In genomic region chr1:24490101-24490781, GRCh38 we compare ENCODE assay signal across 13 cellular contexts. TPM values are rescaled to one million over a fixed set of nuclear protein-coding genes. Genes with fewer than 3 reads are reported as not detected.
DNase-seq lines count a peak whose midpoint lies in the region; ATAC-seq, FAIRE-seq and TF ChIP-seq lines count a peak whose summit lies in the region.
"Had no signal": no experiment of that assay in that cellular context is flagged by ENCODE, and none has a peak within 500 bp of the region (broad histone marks: within the 10 kb centered on the region; RNA-seq: fewer than 3 reads in every experiment).

No MANE protein-coding gene starts in this region.

- peaks cover 9% of the 10 kb centered on the region for H3K36me3 Mint-ChIP-seq in activated CD4-positive, alpha-beta T cell treated with anti-CD3 and anti-CD28 coated beads for 36 hours (ENCODE audit: low read depth)
- peaks cover 2% of the 10 kb centered on the region for H3K36me3 Mint-ChIP-seq in activated CD4-positive, alpha-beta T cell treated with anti-CD3 and anti-CD28 coated beads, Interleukin-2, amount 10 ng/mL, durations not matched to agents 24 days and 14 days (ENCODE audit: low read depth)
- peaks cover 4% of the 10 kb centered on the region for H3K36me3 Mint-ChIP-seq in activated naive CD8-positive, alpha-beta T cell treated with anti-CD3 and anti-CD28 coated beads, Interleukin-2, amount 10 ng/mL, durations not matched to agents 7 days and 5 days
- peaks cover 26% of the 10 kb centered on the region for H3K36me3 Mint-ChIP-seq in activated naive CD8-positive, alpha-beta T cell treated with anti-CD3 and anti-CD28 coated beads for 36 hours
- H3K36me3 Mint-ChIP-seq: CD14-positive monocyte had no signal

- peak; percentile 22 for DNase-seq in activated CD4-positive, alpha-beta T cell treated with anti-CD3 and anti-CD28 coated beads for 36 hours
- no peak for DNase-seq in activated CD4-positive, alpha-beta T cell treated with anti-CD3 and anti-CD28 coated beads, Interleukin-2, amount 10 ng/mL, durations not matched to agents 24 days and 14 days
- DNase-seq in activated naive CD8-positive, alpha-beta T cell treated with anti-CD3 and anti-CD28 coated beads, Interleukin-2, amount 10 ng/mL, durations not matched to agents 7 days and 5 days: no peak
- no peak for DNase-seq in activated naive CD8-positive, alpha-beta T cell treated with anti-CD3 and anti-CD28 coated beads for 36 hours
- DNase-seq in HepG2 (ENCODE audit: low spot score) (no peak), upper lobe of right lung (no peak), retina (no peak), GF-D8 (lab: John Stamatoyannopoulos, UW) (no peak)
- DNase-seq: DMS53, H9 had no signal

- TF ChIP-seq EP300 in HepG2 (IDR thresholded peaks at IDR 0.05; ENCODE audit: low read depth in 2 of 2, low read length in 2 of 2) (no peak), HepG2 (CRISPR knock-in tag; IDR thresholded peaks at IDR 0.05; ENCODE audit: borderline replicate concordance) (no peak)

- H3K36me3 ChIP-seq in HepG2 (replicated peaks in 1 of 2; ENCODE audit: control insufficient read depth in 1 of 2, insufficient read depth in 2 of 2, low read length in 2 of 2): no peaks in the 10 kb centered on the region
- H3K36me3 ChIP-seq in upper lobe of right lung: no peaks in the 10 kb centered on the region

- H3K27ac ChIP-seq in HepG2 (ENCODE audit: extremely low read length, insufficient read depth, low read length) (no peak overlapping the region), upper lobe of right lung (no peak overlapping the region)
- H3K27ac ChIP-seq: 22Rv1 had no signal

- BruUV-seq in HepG2 (replicated peaks; lab: Mats Ljungman, UMichigan): no TSS peak

- no peak for TF ChIP-seq POLR2A in HepG2 (IDR thresholded peaks at IDR 0.05; ENCODE audit: insufficient read depth in 1 of 2, low read depth in 2 of 2, low read length in 2 of 2)

- no peaks in the 10 kb centered on the region for H4K20me1 ChIP-seq in HepG2 (ENCODE audit: insufficient read depth, low read length)

- no peak overlapping the region for H3K9ac ChIP-seq in HepG2 (ENCODE audit: insufficient read depth, low read depth, low read length)

- FAIRE-seq in HepG2 (lab: Jason Lieb, UNC): no peak

- intact Hi-C loops in activated CD4-positive, alpha-beta T cell treated with anti-CD3 and anti-CD28 coated beads for 36 hours (cut with DNase I, micrococcal nuclease): no loop called here
- intact Hi-C loops in activated CD4-positive, alpha-beta T cell treated with anti-CD3 and anti-CD28 coated beads, Interleukin-2, amount 10 ng/mL, durations not matched to agents 24 days and 14 days (cut with micrococcal nuclease): no loop called here
- intact Hi-C loops in HepG2 (cut with micrococcal nuclease; ENCODE audit: unreplicated experiment) (no loop called here), upper lobe of right lung (cut with DNase I) (no loop called here)

- no peak overlapping the region for H2AFZ ChIP-seq in HepG2 (ENCODE audit: low read length)
- H2AFZ ChIP-seq: GM23338 had no signal

- H3K27ac Mint-ChIP-seq in activated CD4-positive, alpha-beta T cell treated with anti-CD3 and anti-CD28 coated beads for 36 hours: no peak overlapping the region
- no peak overlapping the region for H3K27ac Mint-ChIP-seq in activated CD4-positive, alpha-beta T cell treated with anti-CD3 and anti-CD28 coated beads, Interleukin-2, amount 10 ng/mL, durations not matched to agents 24 days and 14 days
- H3K27ac Mint-ChIP-seq in activated naive CD8-positive, alpha-beta T cell treated with anti-CD3 and anti-CD28 coated beads, Interleukin-2, amount 10 ng/mL, durations not matched to agents 7 days and 5 days: peak overlapping the region; percentile 21
- H3K27ac Mint-ChIP-seq in activated naive CD8-positive, alpha-beta T cell treated with anti-CD3 and anti-CD28 coated beads for 36 hours: no peak overlapping the region
- H3K27ac Mint-ChIP-seq: CD14-positive monocyte, GM23338, H9 had no signal

- no peaks in the 10 kb centered on the region for H3K9me3 ChIP-seq in HepG2 (ENCODE audit: low read length)
- H3K9me3 ChIP-seq in upper lobe of right lung: no peaks in the 10 kb centered on the region

- POLR2A ChIA-PET in activated CD4-positive, alpha-beta T cell treated with anti-CD3 and anti-CD28 coated beads for 36 hours (lab: Charles Lee): interaction anchor here (0.6 to 1.0 kb wide), 2 partner anchors 9 to 11 kb away, joined by 3 to 5 read pairs; no protein-coding TSS in a partner anchor
- POLR2A ChIA-PET in activated naive CD8-positive, alpha-beta T cell treated with anti-CD3 and anti-CD28 coated beads, Interleukin-2, amount 10 ng/mL, durations not matched to agents 7 days and 5 days (lab: Charles Lee): interaction anchor here (1.0 to 4.1 kb wide), 3 partner anchors 10 to 14 kb away, joined by 3 to 49 read pairs (median 10); partner anchors contain the start of gene RCAN3
- POLR2A ChIA-PET in HepG2 (lab: Yijun Ruan, JAX): interaction anchor here (1.1 to 1.3 kb wide), 2 partner anchors 11 to 12 kb away, joined by 5 to 7 read pairs; partner anchors contain the start of gene RCAN3

- H3K4me3 Mint-ChIP-seq in activated CD4-positive, alpha-beta T cell treated with anti-CD3 and anti-CD28 coated beads for 36 hours: no peak overlapping the region
- H3K4me3 Mint-ChIP-seq in activated CD4-positive, alpha-beta T cell treated with anti-CD3 and anti-CD28 coated beads, Interleukin-2, amount 10 ng/mL, durations not matched to agents 24 days and 14 days: no peak overlapping the region
- no peak overlapping the region for H3K4me3 Mint-ChIP-seq in activated naive CD8-positive, alpha-beta T cell treated with anti-CD3 and anti-CD28 coated beads, Interleukin-2, amount 10 ng/mL, durations not matched to agents 7 days and 5 days
- no peak overlapping the region for H3K4me3 Mint-ChIP-seq in activated naive CD8-positive, alpha-beta T cell treated with anti-CD3 and anti-CD28 coated beads for 36 hours
- H3K4me3 Mint-ChIP-seq: CD14-positive monocyte, GM23338, H9 had no signal

- H3K4me2 ChIP-seq in HepG2 (ENCODE audit: low read depth, low read length): no peak overlapping the region; the same call in 1 of the 2 replicates
- H3K4me2 ChIP-seq: GM23338 had no signal

- in situ Hi-C loops in HepG2 (cut with HindIII; ENCODE audit: extremely low pct_ligation_motif_present, low pct_unique_long_range_greater_than_20kb): no loop called here

- TF ChIP-seq CTCF in HepG2 (CRISPR knock-in tag; IDR thresholded peaks at IDR 0.05): no peak
- TF ChIP-seq CTCF in upper lobe of right lung (IDR thresholded peaks at IDR 0.05): no peak

- TF ChIP-seq RAD21 in HepG2 (CRISPR knock-in tag; IDR thresholded peaks at IDR 0.05): no peak

- H3K27me3 Mint-ChIP-seq in activated CD4-positive, alpha-beta T cell treated with anti-CD3 and anti-CD28 coated beads for 36 hours: no peaks in the 10 kb centered on the region
- H3K27me3 Mint-ChIP-seq in activated CD4-positive, alpha-beta T cell treated with anti-CD3 and anti-CD28 coated beads, Interleukin-2, amount 10 ng/mL, durations not matched to agents 24 days and 14 days: no peaks in the 10 kb centered on the region
- no peaks in the 10 kb centered on the region for H3K27me3 Mint-ChIP-seq in activated naive CD8-positive, alpha-beta T cell treated with anti-CD3 and anti-CD28 coated beads, Interleukin-2, amount 10 ng/mL, durations not matched to agents 7 days and 5 days
- H3K27me3 Mint-ChIP-seq in activated naive CD8-positive, alpha-beta T cell treated with anti-CD3 and anti-CD28 coated beads for 36 hours: no peaks in the 10 kb centered on the region

- H3K9me3 Mint-ChIP-seq in activated CD4-positive, alpha-beta T cell treated with anti-CD3 and anti-CD28 coated beads for 36 hours (ENCODE audit: low read depth): no peaks in the 10 kb centered on the region
- peaks cover 7% of the 10 kb centered on the region for H3K9me3 Mint-ChIP-seq in activated CD4-positive, alpha-beta T cell treated with anti-CD3 and anti-CD28 coated beads, Interleukin-2, amount 10 ng/mL, durations not matched to agents 24 days and 14 days
- H3K9me3 Mint-ChIP-seq in activated naive CD8-positive, alpha-beta T cell treated with anti-CD3 and anti-CD28 coated beads, Interleukin-2, amount 10 ng/mL, durations not matched to agents 7 days and 5 days: no peaks in the 10 kb centered on the region
- H3K9me3 Mint-ChIP-seq in activated naive CD8-positive, alpha-beta T cell treated with anti-CD3 and anti-CD28 coated beads for 36 hours: peaks cover 3% of the 10 kb centered on the region

- no peak for ATAC-seq in activated CD4-positive, alpha-beta T cell treated with anti-CD3 and anti-CD28 coated beads for 36 hours
- no peak for ATAC-seq in activated naive CD8-positive, alpha-beta T cell treated with anti-CD3 and anti-CD28 coated beads, Interleukin-2, amount 10 ng/mL, durations not matched to agents 7 days and 5 days (ENCODE audit: low read depth)
- ATAC-seq in HepG2: no peak
- peak; percentile 21 for ATAC-seq in upper lobe of right lung
- ATAC-seq: GM23338 had no signal

- 94% methylated on average over 5 of the region's 18 CpGs for WGBS in HepG2 (ENCODE audit: low lambda C conversion rate)

- H3K27me3 ChIP-seq in HepG2 (ENCODE audit: control insufficient read depth in 1 of 2, insufficient read depth in 2 of 2, low read length in 2 of 2) (no peaks in the 10 kb centered on the region), upper lobe of right lung (no peaks in the 10 kb centered on the region)

- H3K79me2 ChIP-seq in HepG2 (ENCODE audit: insufficient read depth, low read length): no peaks in the 10 kb centered on the region

- CTCF ChIA-PET in activated CD4-positive, alpha-beta T cell treated with anti-CD3 and anti-CD28 coated beads for 36 hours (lab: Charles Lee): interaction anchor here (0.6 to 2.9 kb wide), 8 partner anchors 8 to 146 kb away, joined by 3 to 15 read pairs (median 4); no protein-coding TSS in a partner anchor
- CTCF ChIA-PET in HepG2 (lab: Yijun Ruan, JAX; ENCODE audit: low intra/inter-chr PET ratio, low total read pairs): no interaction called here

- H3K4me3 ChIP-seq in HepG2 (replicated peaks in 1 of 3; ENCODE audit: insufficient read depth in 1 of 3, low read depth in 2 of 3, low read length in 3 of 3): no peak overlapping the region
- H3K4me3 ChIP-seq in upper lobe of right lung: no peak overlapping the region
- H3K4me3 ChIP-seq: GM23338 had no signal

- peaks cover 58% of the 10 kb centered on the region for H3K4me1 Mint-ChIP-seq in activated CD4-positive, alpha-beta T cell treated with anti-CD3 and anti-CD28 coated beads for 36 hours
- H3K4me1 Mint-ChIP-seq in activated CD4-positive, alpha-beta T cell treated with anti-CD3 and anti-CD28 coated beads, Interleukin-2, amount 10 ng/mL, durations not matched to agents 24 days and 14 days: peaks cover 33% of the 10 kb centered on the region
- peaks cover 36% of the 10 kb centered on the region for H3K4me1 Mint-ChIP-seq in activated naive CD8-positive, alpha-beta T cell treated with anti-CD3 and anti-CD28 coated beads, Interleukin-2, amount 10 ng/mL, durations not matched to agents 7 days and 5 days
- peaks cover 44% of the 10 kb centered on the region for H3K4me1 Mint-ChIP-seq in activated naive CD8-positive, alpha-beta T cell treated with anti-CD3 and anti-CD28 coated beads for 36 hours
- H3K4me1 Mint-ChIP-seq: H9 had no signal

- peaks cover 38% of the 10 kb centered on the region for H3K4me1 ChIP-seq in HepG2 (ENCODE audit: insufficient read depth, low read length)
- H3K4me1 ChIP-seq in upper lobe of right lung: no peaks in the 10 kb centered on the region

RNA-seq across cellular contexts. Expression of gene RCAN3, which starts 12.4 kb away (rescaled TPM):
- 10 to 100 TPM; 62.3 to 67.5 TPM for total RNA-seq in activated CD4-positive, alpha-beta T cell treated with anti-CD3 and anti-CD28 coated beads for 36 hours
- total RNA-seq in activated CD4-positive, alpha-beta T cell treated with anti-CD3 and anti-CD28 coated beads, Interleukin-2, amount 10 ng/mL, durations not matched to agents 24 days and 14 days: 31.2 and 31.6 TPM in 2 replicates
- total RNA-seq in activated naive CD8-positive, alpha-beta T cell treated with anti-CD3 and anti-CD28 coated beads, Interleukin-2, amount 10 ng/mL, durations not matched to agents 7 days and 5 days: 10 to 100 TPM; 77.4 to 84.8 TPM
- total RNA-seq in activated naive CD8-positive, alpha-beta T cell treated with anti-CD3 and anti-CD28 coated beads for 36 hours: 10 to 100 TPM; 67.2 to 67.7 TPM
- total RNA-seq in HepG2 (2016; rRNA removed; fragmentation: Illumina TruSeq; extraction: Trizol) (13.3 and 13.6 TPM in 2 replicates), upper lobe of right lung (11.3 TPM)
- total RNA-seq in HepG2 (2016; cell fraction: cytosol; rRNA removed; fragmentation: Illumina TruSeq; extraction: Trizol; ENCODE audit: low read depth): 11.1 and 12.8 TPM in 2 replicates
- 12.7 and 13.1 TPM in 2 replicates for total RNA-seq in HepG2 (2016; cell fraction: insoluble cytoplasmic fraction; rRNA removed; fragmentation: Illumina TruSeq; extraction: Trizol)
- total RNA-seq in HepG2 (2016; cell fraction: membrane; rRNA removed; fragmentation: Illumina TruSeq; extraction: Trizol): 11.4 and 12.2 TPM in 2 replicates
- 6.8 and 7.8 TPM in 2 replicates for total RNA-seq in HepG2 (2016; cell fraction: nucleus; rRNA removed; fragmentation: Illumina TruSeq; extraction: Trizol)
- 10.9 and 12.2 TPM in 2 replicates for polyA plus RNA-seq in HepG2 (2011; rRNA removed)
- polyA plus RNA-seq in HepG2 (2011; cell fraction: cytosol; rRNA removed): 7.5 and 10.9 TPM in 2 replicates
- 5.9 and 6.3 TPM in 2 replicates for polyA plus RNA-seq in HepG2 (2011; cell fraction: nucleus; rRNA removed)
- 8.9 and 12.1 TPM in 2 replicates for polyA plus RNA-seq in HepG2 (2012)
- 5.1 and 5.8 TPM in 2 replicates for polyA plus RNA-seq in HepG2 (2016; cell fraction: cytosol; fragmentation: Illumina TruSeq; extraction: Trizol; ENCODE audit: low read depth)
- 11.8 and 14.0 TPM in 2 replicates for polyA plus RNA-seq in HepG2 (2016; cell fraction: insoluble cytoplasmic fraction; fragmentation: Illumina TruSeq; extraction: Trizol; ENCODE audit: low read depth)
- polyA plus RNA-seq in HepG2 (2016; cell fraction: membrane; fragmentation: Illumina TruSeq; extraction: Trizol; ENCODE audit: low read depth): 9.8 and 11.1 TPM in 2 replicates
- 11.0 and 12.1 TPM in 2 replicates for polyA plus RNA-seq in HepG2 (2016; cell fraction: nucleus; fragmentation: Illumina TruSeq; extraction: Trizol; ENCODE audit: insufficient read depth, low read depth)
- polyA minus RNA-seq in HepG2 (2011; rRNA and poly(A)+ RNA removed; ENCODE audit: low replicate concordance): 5.6 and 20.2 TPM in 2 replicates
- 12.3 and 12.5 TPM in 2 replicates for polyA minus RNA-seq in HepG2 (2011; cell fraction: cytosol; rRNA and poly(A)+ RNA removed)
- polyA minus RNA-seq in HepG2 (2011; cell fraction: nucleus; rRNA and poly(A)+ RNA removed): 4.2 and 8.7 TPM in 2 replicates
